In the genomic region with DNA sequence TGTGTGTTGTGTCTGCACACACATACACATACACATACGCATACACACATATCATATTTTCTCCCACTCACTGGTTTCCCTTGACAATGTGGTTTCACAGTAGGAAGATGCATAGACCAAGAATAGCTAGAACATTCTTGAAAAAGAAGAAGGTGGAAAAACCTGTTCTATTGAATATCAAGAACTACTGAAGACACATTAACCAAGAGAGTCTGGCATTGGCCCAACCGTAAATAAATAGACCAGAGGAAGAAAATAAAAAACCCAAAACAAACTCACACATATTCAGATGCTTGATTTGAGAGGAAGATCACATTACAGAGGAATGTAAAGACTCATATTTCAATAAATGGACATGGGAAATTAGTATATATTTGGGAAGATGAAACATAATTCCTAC, we compare ENCODE assay signal across 13 cellular contexts.
DNase-seq lines count a peak whose midpoint lies in the region; ATAC-seq and TF ChIP-seq lines count a peak whose summit lies in the region.
"Had no signal": no experiment of that assay in that cellular context is flagged by ENCODE, and none has a peak within 500 bp of the region (broad histone marks: within the 10 kb centered on the region; RNA-seq: fewer than 3 reads in every experiment).

No MANE protein-coding gene starts in this region.

- no peak overlapping the region for H3K4me3 ChIP-seq in LNCaP clone FGC (ENCODE audit: low read depth, low read length)
- no peak overlapping the region for H3K4me3 ChIP-seq in body of pancreas
- H3K4me3 ChIP-seq: GM12878, GM23248 had no signal

- intact Hi-C loops in body of pancreas (cut with DNase I) = no loop called here

- H3K27ac ChIP-seq in VCaP (peak overlapping the region; percentile 59), body of pancreas (no peak overlapping the region)
- H3K27ac ChIP-seq: GM23248 had no signal

- no peak for TF ChIP-seq POLR2A in body of pancreas (IDR thresholded peaks at IDR 0.05)

- 60 to 65% methylated on average over 2 of the region's 2 CpGs for WGBS in body of pancreas, 2 donors

- no peaks in the 10 kb centered on the region for H3K27me3 ChIP-seq in body of pancreas

- TF ChIP-seq CTCF in LNCaP clone FGC (IDR thresholded peaks at IDR 0.05; ENCODE audit: control insufficient read depth, extremely low read depth, insufficient read depth) (no peak), VCaP (conservative IDR thresholded peaks at IDR 0.05) (no peak), body of pancreas (IDR thresholded peaks at IDR 0.05) (no peak)

- peak; percentile 11 for DNase-seq in NCI-H2196 (lab: John Stamatoyannopoulos, UW; ENCODE audit: unreplicated experiment)
- no peak for DNase-seq in NCI-H2196 treated with DMSO at 0.1 percent for 48 hours (lab: John Stamatoyannopoulos, UW; ENCODE audit: unreplicated experiment)
- DNase-seq in LNCaP clone FGC (ENCODE audit: low read depth) = peak; percentile 70
- no peak for DNase-seq in KG1 (lab: John Stamatoyannopoulos, UW)
- DNase-seq in body of pancreas = no peak
- DNase-seq: C1 segment of cervical spinal cord; CD4-positive, alpha-beta memory T cell; GM23248 had no signal

- H3K4me1 ChIP-seq in body of pancreas = no peaks in the 10 kb centered on the region

- H3K9me3 ChIP-seq in body of pancreas = no peaks in the 10 kb centered on the region

- H3K36me3 ChIP-seq in body of pancreas (replicated peaks in 1 of 2; ENCODE audit: insufficient read depth in 1 of 2, low read depth in 2 of 2) = no peaks in the 10 kb centered on the region

- no peak for ATAC-seq in body of pancreas
- no peak for ATAC-seq in GM21515 (IDR thresholded peaks at IDR 0.05; ENCODE audit: unreplicated experiment)
- ATAC-seq: GM12878, HCT116, HepG2 had no signal

Comparison
In these comparisons a context has a peak if more than half of its experiments do, and no peak if none do; other contexts are left out.
1. DNase-seq: peak in NCI-H2196 (single experiment) and LNCaP clone FGC (single experiment); none in NCI-H2196 treated with DMSO at 0.1 percent for 48 hours (single experiment), KG1 (single experiment) and body of pancreas (0 of 4).